ENCODE assay signal across 8 cellular contexts in the genomic region with DNA sequence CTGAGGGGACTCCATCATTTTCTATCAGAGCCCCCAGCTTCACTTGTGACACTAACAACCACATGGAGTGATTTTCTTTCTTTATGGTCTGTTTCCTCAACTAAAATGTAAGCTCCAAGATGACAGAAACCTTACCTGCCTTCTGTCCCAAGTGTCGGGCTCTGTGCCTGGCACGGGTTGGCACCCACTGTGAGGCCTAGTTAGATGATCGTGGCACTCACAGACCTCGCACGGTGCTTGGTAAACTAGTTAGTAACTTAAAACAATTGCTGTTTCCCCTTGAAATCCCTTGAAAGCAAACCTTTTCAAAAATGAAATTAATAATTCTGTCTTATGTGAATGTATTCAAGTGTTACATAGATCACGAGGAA. TPM values are rescaled to one million over a fixed set of nuclear protein-coding genes. Genes with fewer than 3 reads are reported as not detected.
DNase-seq lines count a peak whose midpoint lies in the region; ATAC-seq and TF ChIP-seq lines count a peak whose summit lies in the region.
"Not testable (repeated sequence)": the region's sequence is repeated elsewhere in the genome, so short reads cannot be mapped to it uniquely, and the experiment has no call there.

No MANE protein-coding gene starts in this region.

- not testable (repeated sequence) for ATAC-seq in WTC11, upper lobe of right lung

- peaks cover 22% of the 10 kb centered on the region for H3K36me3 ChIP-seq in H7 (replicated peaks; ENCODE audit: control insufficient read depth, insufficient read depth, low read length)
- H3K36me3 ChIP-seq in adipocyte (ENCODE audit: control insufficient read depth, insufficient read depth, low read length, severe bottlenecking): peaks cover 58% of the 10 kb centered on the region
- H3K36me3 ChIP-seq in left ventricle myocardium inferior: peaks cover 80% of the 10 kb centered on the region
- H3K36me3 ChIP-seq in skeletal muscle tissue (ENCODE audit: control insufficient read depth in 3 of 3, insufficient read depth in 3 of 3, low read length in 3 of 3): peaks cover 29 to 45% (median 41%) of the 10 kb centered on the region in 3 donors
- peaks cover 91% of the 10 kb centered on the region for H3K36me3 ChIP-seq in upper lobe of right lung

- not testable (repeated sequence) for H3K4me3 ChIP-seq in H7 (ENCODE audit: insufficient read depth, low read depth, low read length); adipocyte (ENCODE audit: low read length); left ventricle myocardium inferior; skeletal muscle tissue (ENCODE audit: low read length in 3 of 3); upper lobe of right lung

- H3K9ac ChIP-seq in adipocyte (ENCODE audit: low read length) (peak overlapping the region; percentile 43), skeletal muscle tissue (ENCODE audit: low read depth in 1 of 3, low read length in 3 of 3) (peak overlapping the region in 1 of 3 donors; percentile 25)

- not testable (repeated sequence) for H3K9me3 Mint-ChIP-seq in WTC11; chondrocyte (ENCODE audit: low read depth); neural crest cell

- POLR2A ChIA-PET in WTC11 (lab: Charles Lee): not testable (repeated sequence)

- intact Hi-C loops in left ventricle myocardium inferior (cut with micrococcal nuclease); upper lobe of right lung (cut with DNase I): not testable (repeated sequence)

- H3K4me1 ChIP-seq in adipocyte (ENCODE audit: control insufficient read depth, insufficient read depth, low read length) (peaks cover 28% of the 10 kb centered on the region), left ventricle myocardium inferior (peaks cover 29% of the 10 kb centered on the region), skeletal muscle tissue (ENCODE audit: control insufficient read depth in 3 of 3, insufficient read depth in 3 of 3, low read length in 3 of 3) (peaks cover 19 to 31% (median 22%) of the 10 kb centered on the region in 3 donors)
- H3K4me1 ChIP-seq in upper lobe of right lung: not testable (repeated sequence)

- peaks cover 15% of the 10 kb centered on the region for H3K4me1 Mint-ChIP-seq in WTC11
- H3K4me1 Mint-ChIP-seq in chondrocyte (ENCODE audit: low read depth): peaks cover 31% of the 10 kb centered on the region
- H3K4me1 Mint-ChIP-seq in neural crest cell: not testable (repeated sequence)

- peak overlapping the region; percentile 28 for H3K27ac Mint-ChIP-seq in WTC11
- peak overlapping the region; percentile 68 for H3K27ac Mint-ChIP-seq in chondrocyte (ENCODE audit: unreplicated experiment)
- H3K27ac Mint-ChIP-seq in neural crest cell (ENCODE audit: unreplicated experiment): peak overlapping the region; percentile 75

- not testable (repeated sequence) for H3K27me3 ChIP-seq in H7 (ENCODE audit: control insufficient read depth, insufficient read depth, low read length); adipocyte (replicated peaks; ENCODE audit: control insufficient read depth, insufficient read depth, low read length); left ventricle myocardium inferior (ENCODE audit: low read depth); skeletal muscle tissue (ENCODE audit: control insufficient read depth in 3 of 3, insufficient read depth in 3 of 3, low read length in 3 of 3); upper lobe of right lung

- peak overlapping the region; percentile 12 for H3K27ac ChIP-seq in left ventricle myocardium inferior (replicated peaks)
- peak overlapping the region; percentile 36 for H3K27ac ChIP-seq in skeletal muscle tissue (ENCODE audit: low read depth, low read length)
- H3K27ac ChIP-seq in upper lobe of right lung: not testable (repeated sequence)

- not testable (repeated sequence) for TF ChIP-seq CTCF in WTC11 (IDR thresholded peaks at IDR 0.05); chondrocyte (IDR thresholded peaks at IDR 0.05); left ventricle myocardium inferior (IDR thresholded peaks at IDR 0.05; ENCODE audit: borderline replicate concordance); neural crest cell (conservative IDR thresholded peaks at IDR 0.05); upper lobe of right lung (IDR thresholded peaks at IDR 0.05)

- not testable (repeated sequence) for H3K4me3 Mint-ChIP-seq in WTC11; chondrocyte (ENCODE audit: unreplicated experiment); neural crest cell

- CTCF ChIA-PET in WTC11 (lab: Charles Lee): not testable (repeated sequence)

- H3K9me3 ChIP-seq in adipocyte (ENCODE audit: control insufficient read depth, low read length); left ventricle myocardium inferior (replicated peaks); skeletal muscle tissue (ENCODE audit: control insufficient read depth in 3 of 3, low read length in 3 of 3); upper lobe of right lung: not testable (repeated sequence)

- H3K27me3 Mint-ChIP-seq in WTC11 (ENCODE audit: low read depth); chondrocyte (ENCODE audit: low read depth); neural crest cell (ENCODE audit: low read depth): not testable (repeated sequence)

- peaks cover 44% of the 10 kb centered on the region for H3K36me3 Mint-ChIP-seq in WTC11
- peaks cover 57% of the 10 kb centered on the region for H3K36me3 Mint-ChIP-seq in chondrocyte (ENCODE audit: low read depth)
- H3K36me3 Mint-ChIP-seq in neural crest cell (ENCODE audit: low read depth): peaks cover 19% of the 10 kb centered on the region

- DNase-seq in H7: peak; percentile 21
- not testable (repeated sequence) for DNase-seq in WTC11 (ENCODE audit: low spot score); adipocyte (ENCODE audit: low read depth); chondrocyte (ENCODE audit: low spot score); left ventricle myocardium inferior; neural crest cell (ENCODE audit: low read depth, low spot score)
- DNase-seq in upper lobe of right lung: peak; percentile 50

RNA-seq across cellular contexts. Expression of gene NTAN1, which starts 27.5 kb away (rescaled TPM):
- 54.8 and 57.4 TPM in 2 replicates for total RNA-seq in H7 (2014; rRNA removed; shearing (Covaris generic))
- total RNA-seq in WTC11 (2021) (33.8 to 39.6 TPM (median 38.0 TPM) in 3 replicates), chondrocyte (47.4 to 50.3 TPM (median 49.3 TPM) in 3 replicates), left ventricle myocardium inferior (17.9 TPM), neural crest cell (32.0 and 34.4 TPM in 2 replicates), skeletal muscle tissue (39.7 TPM), upper lobe of right lung (38.4 TPM)

RNA-seq across cellular contexts. Expression of gene PDXDC1, which starts 53.5 kb away (rescaled TPM):
- 67.5 and 82.0 TPM in 2 replicates for total RNA-seq in H7 (2014; rRNA removed; shearing (Covaris generic))
- total RNA-seq in WTC11 (2021) (106 to 108 TPM (median 107 TPM) in 3 replicates), chondrocyte (120 to 156 TPM (median 125 TPM) in 3 replicates), left ventricle myocardium inferior (71.4 TPM), neural crest cell (65.6 and 72.8 TPM in 2 replicates), skeletal muscle tissue (36.0 TPM), upper lobe of right lung (100 TPM)
